16 cellular contexts compared by ENCODE assay signal in the genomic region with DNA sequence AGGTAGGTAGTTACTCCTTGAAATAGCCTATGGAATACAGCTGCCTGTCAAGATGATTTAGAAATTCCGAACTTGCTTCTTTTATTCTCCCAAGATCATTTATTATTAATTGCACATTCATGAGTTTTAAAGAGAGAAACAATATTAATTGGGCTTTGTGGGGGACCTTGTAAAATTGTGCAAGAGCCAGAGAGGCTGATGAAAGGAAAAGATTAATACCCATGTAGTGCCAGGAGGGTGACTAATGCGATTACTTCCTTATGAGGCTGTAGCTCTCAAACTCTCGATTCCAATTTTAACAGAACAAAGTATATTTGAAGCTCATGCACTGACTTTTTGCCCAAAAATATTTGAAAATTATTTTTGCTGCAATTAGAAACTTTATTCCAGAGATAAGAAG.
DNase-seq lines count a peak whose midpoint lies in the region; ATAC-seq and TF ChIP-seq lines count a peak whose summit lies in the region.
"Had no signal": no experiment of that assay in that cellular context is flagged by ENCODE, and none has a peak within 500 bp of the region (broad histone marks: within the 10 kb centered on the region; RNA-seq: fewer than 3 reads in every experiment).

No MANE protein-coding gene starts in this region.

- H3K27ac ChIP-seq in PC-9 (peak overlapping the region; percentile 30), WERI-Rb-1 (no peak overlapping the region)
- H3K27ac ChIP-seq: colonic mucosa, transverse colon had no signal

- no peaks in the 10 kb centered on the region for H3K9me2 ChIP-seq in PC-9 (ENCODE audit: insufficient read depth)

- BruUV-seq in PC-9 (replicated peaks; lab: Mats Ljungman, UMichigan): no TSS peak

- no peaks in the 10 kb centered on the region for H3K27me3 ChIP-seq in PC-9 (ENCODE audit: insufficient read depth, low read depth)
- H3K27me3 ChIP-seq in WERI-Rb-1 (ENCODE audit: insufficient read depth, low read depth, severe bottlenecking): no peaks in the 10 kb centered on the region
- H3K27me3 ChIP-seq: colonic mucosa, transverse colon had no signal

- H3K36me3 ChIP-seq in PC-9 (ENCODE audit: low read depth) (no peaks in the 10 kb centered on the region), WERI-Rb-1 (no peaks in the 10 kb centered on the region)
- H3K36me3 ChIP-seq: colonic mucosa, transverse colon had no signal

- H3K79me2 ChIP-seq in PC-9 (ENCODE audit: low read depth): no peaks in the 10 kb centered on the region

- intact Hi-C loops in PC-9 (cut with micrococcal nuclease; ENCODE audit: unreplicated experiment): no loop called here

- CTCF ChIA-PET in PC-9 (lab: Charles Lee): no interaction called here

- H2AFZ ChIP-seq in PC-9: no peak overlapping the region

- H3K4me3 ChIP-seq in PC-9 (no peak overlapping the region), skeletal muscle cell (ENCODE audit: low read depth, low read length) (no peak overlapping the region), WERI-Rb-1 (ENCODE audit: low read depth, low read length) (no peak overlapping the region)
- H3K4me3 ChIP-seq: colonic mucosa, transverse colon had no signal

- H3K4me2 ChIP-seq in PC-9: no peak overlapping the region

- peaks cover 30% of the 10 kb centered on the region for H3F3A ChIP-seq in PC-9 (ENCODE audit: insufficient read depth, low read depth)

- H3K9me3 ChIP-seq in PC-9 (ENCODE audit: insufficient read depth, low read depth) (peaks cover 25% of the 10 kb centered on the region; the same call in 1 of the 2 replicates), WERI-Rb-1 (ENCODE audit: severe bottlenecking) (peaks cover 8% of the 10 kb centered on the region)
- H3K9me3 ChIP-seq: colonic mucosa, transverse colon had no signal

- H4K20me1 ChIP-seq in PC-9 (ENCODE audit: insufficient read depth): no peaks in the 10 kb centered on the region

- ATAC-seq in esophagus mucosa (peak; percentile 54), GM19351 (IDR thresholded peaks at IDR 0.05; ENCODE audit: unreplicated experiment) (no peak)
- ATAC-seq: activated T-helper 17 cell treated with anti-CD3 and anti-CD28 coated beads, Interleukin-2, amount 50 U/mL, for 72 hours had no signal

- POLR2A ChIA-PET in PC-9 (lab: Charles Lee; ENCODE audit: unreplicated experiment): no interaction called here

- peaks cover 60% of the 10 kb centered on the region for H3K4me1 ChIP-seq in PC-9 (replicated peaks; ENCODE audit: insufficient read depth)
- H3K4me1 ChIP-seq: colonic mucosa, transverse colon had no signal

- DNase-seq in GM04503 (ENCODE audit: low read depth): peak; percentile 26
- DNase-seq in PC-9: peak in 1 of 2 experiments; percentile 59
- peak; percentile 25 for DNase-seq in skeletal muscle cell (ENCODE audit: low read depth)
- DNase-seq in NCI-H1048 (lab: John Stamatoyannopoulos, UW): no peak
- DNase-seq in iPS-NIHi7 (ENCODE audit: extremely low spot score): no peak
- DNase-seq in WERI-Rb-1: no peak
- DNase-seq: activated CD4-positive, alpha-beta T cell treated with anti-CD3 and anti-CD28 coated beads for 1 hour; colonic mucosa; MM.1S; NCI-H2081 treated with DMSO at 0.1 percent for 48 hours; NCI-H526 treated with DMSO at 0.1 percent for 48 hours; stimulated activated naive CD4-positive, alpha-beta T cell treated with Interleukin-2 at 50 U/mL for 16 hours; transverse colon had no signal

- no peak for TF ChIP-seq CTCF in PC-9 (conservative IDR thresholded peaks at IDR 0.05)
- no peak for TF ChIP-seq CTCF in WERI-Rb-1 (IDR thresholded peaks at IDR 0.05; ENCODE audit: low read depth, low read length)

Comparison
In these comparisons a context has a peak if more than half of its experiments do, and no peak if none do; other contexts are left out.
1. DNase-seq: peak in GM04503 (single experiment) and skeletal muscle cell (single experiment); none in NCI-H1048 (single experiment), iPS-NIHi7 (single experiment) and WERI-Rb-1 (single experiment).